Comparison of ENCODE assay signal across 9 cellular contexts in genomic region chr12:108129017-108129812, GRCh38. TPM values are rescaled to one million over a fixed set of nuclear protein-coding genes. Genes with fewer than 3 reads are reported as not detected.
DNase-seq lines count a peak whose midpoint lies in the region; ATAC-seq and TF ChIP-seq lines count a peak whose summit lies in the region.
"Had no signal": no experiment of that assay in that cellular context is flagged by ENCODE, and none has a peak within 500 bp of the region (broad histone marks: within the 10 kb centered on the region; RNA-seq: fewer than 3 reads in every experiment).

Gene WSCD2 (plus strand): TSS chr12:108129288. CDS start chr12:108195833, 66,545 bp downstream.

- ATAC-seq in HG02884 (IDR thresholded peaks at IDR 0.05; ENCODE audit: unreplicated experiment), result no peak

- intact Hi-C loops in esophagus squamous epithelium (cut with DNase I), result no loop called here

- H3K79me2 ChIP-seq in SK-N-SH (ENCODE audit: insufficient read depth), result no peaks in the 10 kb centered on the region

- no peak within 1 kb of the TSS for H2AFZ ChIP-seq in SK-N-SH (ENCODE audit: low read depth)

- peak; percentile 53 for DNase-seq in AG20443 (ENCODE audit: low spot score)
- peak in 66 of 76 experiments; percentile 9 to 72 (median 50) for DNase-seq in HUDEP-2 (lab: John Stamatoyannopoulos, UW; ENCODE audit: unreplicated experiment in 76 of 76)
- DNase-seq in SK-N-SH, result peak; percentile 90
- no peak for DNase-seq in esophagus squamous epithelium (lab: John Stamatoyannopoulos, UW)
- peak; percentile 14 for DNase-seq in mucosa of gallbladder (ENCODE audit: low spot score)
- peak; percentile 79 for DNase-seq in ureter (ENCODE audit: low spot score)
- DNase-seq in NK-92 treated with Interleukin-12 subunit alpha and Interleukin-12 subunit beta, amount 100 ng/mL, for 24 hours (lab: John Stamatoyannopoulos, UW), result no peak

- H3K9me3 ChIP-seq in SK-N-SH (no peaks in the 10 kb centered on the region), esophagus squamous epithelium (no peaks in the 10 kb centered on the region)

- H3K9ac ChIP-seq in SK-N-SH, result no peak within 1 kb of the TSS

- no peak for TF ChIP-seq POLR2A in esophagus squamous epithelium (IDR thresholded peaks at IDR 0.05)

- H3F3A ChIP-seq in SK-N-SH (replicated peaks; ENCODE audit: insufficient read depth), result no peaks in the 10 kb centered on the region

- no peaks in the 10 kb centered on the region for H3K36me3 ChIP-seq in SK-N-SH (replicated peaks in 1 of 2; ENCODE audit: control insufficient read depth in 1 of 2, insufficient read depth in 2 of 2, low read length in 1 of 2)
- H3K36me3 ChIP-seq in esophagus squamous epithelium, result no peaks in the 10 kb centered on the region

- H3K4me3 ChIP-seq in SK-N-SH (ENCODE audit: low read depth in 2 of 2, low read length in 1 of 2) (peak within 1 kb of the TSS in 1 of 2 experiments; percentile 48; a peak in 3 of 4 replicates), esophagus squamous epithelium (peak within 1 kb of the TSS; percentile 28 to 66 (median 61))

- H3K27ac ChIP-seq in SK-N-SH (ENCODE audit: low read depth in 2 of 2, low read length in 1 of 2) (peak within 1 kb of the TSS in 1 of 2 experiments; percentile 69; a peak in 2 of 4 replicates), esophagus squamous epithelium (peak within 1 kb of the TSS in 3 of 4 donors; percentile 42 to 78 (median 43))
- H3K27ac ChIP-seq: epithelial cell of prostate had no signal

- TF ChIP-seq RAD21 in SK-N-SH (IDR thresholded peaks at IDR 0.05; ENCODE audit: low read length), result peak; percentile 53

- no peaks in the 10 kb centered on the region for H4K20me1 ChIP-seq in SK-N-SH (ENCODE audit: insufficient read depth)

- CTCF ChIA-PET in SK-N-SH (lab: Yijun Ruan, JAX), result interaction anchor here (0.6 to 5.5 kb wide), 37 partner anchors 8 to 383 kb away, joined by 3 to 33 read pairs (median 4); no protein-coding TSS in a partner anchor

- H3K4me1 ChIP-seq in SK-N-SH (ENCODE audit: control insufficient read depth in 1 of 2, insufficient read depth in 2 of 2, low read depth in 1 of 2, low read length in 1 of 2) (peaks cover 0 to 26% of the 10 kb centered on the region in 2 experiments; a peak in 1 of 4 replicates), esophagus squamous epithelium (peaks cover 5 to 48% (median 10%) of the 10 kb centered on the region in 3 donors)

- H3K27me3 ChIP-seq in SK-N-SH (ENCODE audit: insufficient read depth) (no peaks in the 10 kb centered on the region), esophagus squamous epithelium (peaks cover 0 to 63% (median 0%) of the 10 kb centered on the region in 4 donors)

- no peak for TF ChIP-seq EP300 in SK-N-SH (IDR thresholded peaks at IDR 0.05; ENCODE audit: borderline replicate concordance in 1 of 2, low read depth in 1 of 2, low read length in 1 of 2)

- H3K4me2 ChIP-seq in SK-N-SH, result peak within 1 kb of the TSS; percentile 57; the same call in 1 of the 2 replicates

- H3K9me2 ChIP-seq in SK-N-SH, result no peaks in the 10 kb centered on the region

- WGBS in SK-N-SH (ENCODE audit: low lambda C conversion rate), result 4% methylated on average over 33 of the region's 74 CpGs
- whole genome bisulfite sequencing in esophagus squamous epithelium, 2 donors, result 18 to 41% methylated on average over 6 to 18 of the region's 74 CpGs

- POLR2A ChIA-PET in SK-N-SH (lab: Yijun Ruan, JAX), result interaction anchor here (1.2 kb wide), 1 partner anchor 17 kb away, joined by 3 read pairs; no protein-coding TSS in a partner anchor

- TF ChIP-seq CTCF in SK-N-SH (IDR thresholded peaks at IDR 0.05), result no peak
- TF ChIP-seq CTCF in esophagus squamous epithelium (IDR thresholded peaks at IDR 0.05), result peak in 2 of 6 experiments; percentile 23 to 24

TF ChIP-seq in SK-N-SH, 30 proteins besides CTCF, POLR2A, EP300 and RAD21:
- TF ChIP-seq SMC3 (IDR thresholded peaks at IDR 0.05; ENCODE audit: low read depth, low read length) (peak; percentile 17; the same call in 1 of the 2 replicates), RCOR1 (IDR thresholded peaks at IDR 0.05; ENCODE audit: low read length) (peak; percentile 50; the same call in 1 of the 2 replicates), IRF3 (IDR thresholded peaks at IDR 0.05; ENCODE audit: low read depth, low read length) (no peak), REST (IDR thresholded peaks at IDR 0.05; ENCODE audit: low read depth, low read length) (no peak), POLR2AphosphoS5 (IDR thresholded peaks at IDR 0.05; ENCODE audit: low read depth, low read length) (no peak), MXI1 (IDR thresholded peaks at IDR 0.05; ENCODE audit: low read depth, low read length) (peak; percentile 30; the same call in 1 of the 2 replicates), FOXJ3 (CRISPR knock-in tag; IDR thresholded peaks at IDR 0.05) (no peak)

RNA-seq across cellular contexts. Expression of gene WSCD2, which starts in this region (rescaled TPM):
- polyA plus RNA-seq in SK-N-SH (2012; rRNA removed), result 0.03 and 0.05 TPM in 2 replicates
- 0.01 and 0.08 TPM in 2 replicates for polyA plus RNA-seq in SK-N-SH (2012; cell fraction: cytosol; rRNA removed)
- 0.01 and 0.04 TPM in 2 replicates for polyA plus RNA-seq in SK-N-SH (2012; cell fraction: nucleus; rRNA removed)
- total RNA-seq in esophagus squamous epithelium, result 1 to 10 TPM in 2 of 4 donors, under 1 TPM in 1, not detected in 1; 0.62 to 3.6 (median 3.3) TPM
- 0.26 TPM for total RNA-seq in mucosa of gallbladder
- total RNA-seq in ureter, result 43.7 TPM

Comparison
In these comparisons a context has a peak if more than half of its experiments do, and no peak if none do; other contexts are left out.
1. Peak in DNase-seq and H3K4me2 ChIP-seq in SK-N-SH; RNA of the gene not detected or under 1 TPM.
2. Peak in DNase-seq in mucosa of gallbladder; RNA of the gene not detected or under 1 TPM.
3. DNase-seq: peak in AG20443 (single experiment), HUDEP-2 (66 of 76) and ureter (single experiment); none in esophagus squamous epithelium (single experiment) and NK-92 treated with Interleukin-12 subunit alpha and Interleukin-12 subunit beta, amount 100 ng/mL, for 24 hours (single experiment).